8 cellular contexts compared by ENCODE assay signal in the genomic region with DNA sequence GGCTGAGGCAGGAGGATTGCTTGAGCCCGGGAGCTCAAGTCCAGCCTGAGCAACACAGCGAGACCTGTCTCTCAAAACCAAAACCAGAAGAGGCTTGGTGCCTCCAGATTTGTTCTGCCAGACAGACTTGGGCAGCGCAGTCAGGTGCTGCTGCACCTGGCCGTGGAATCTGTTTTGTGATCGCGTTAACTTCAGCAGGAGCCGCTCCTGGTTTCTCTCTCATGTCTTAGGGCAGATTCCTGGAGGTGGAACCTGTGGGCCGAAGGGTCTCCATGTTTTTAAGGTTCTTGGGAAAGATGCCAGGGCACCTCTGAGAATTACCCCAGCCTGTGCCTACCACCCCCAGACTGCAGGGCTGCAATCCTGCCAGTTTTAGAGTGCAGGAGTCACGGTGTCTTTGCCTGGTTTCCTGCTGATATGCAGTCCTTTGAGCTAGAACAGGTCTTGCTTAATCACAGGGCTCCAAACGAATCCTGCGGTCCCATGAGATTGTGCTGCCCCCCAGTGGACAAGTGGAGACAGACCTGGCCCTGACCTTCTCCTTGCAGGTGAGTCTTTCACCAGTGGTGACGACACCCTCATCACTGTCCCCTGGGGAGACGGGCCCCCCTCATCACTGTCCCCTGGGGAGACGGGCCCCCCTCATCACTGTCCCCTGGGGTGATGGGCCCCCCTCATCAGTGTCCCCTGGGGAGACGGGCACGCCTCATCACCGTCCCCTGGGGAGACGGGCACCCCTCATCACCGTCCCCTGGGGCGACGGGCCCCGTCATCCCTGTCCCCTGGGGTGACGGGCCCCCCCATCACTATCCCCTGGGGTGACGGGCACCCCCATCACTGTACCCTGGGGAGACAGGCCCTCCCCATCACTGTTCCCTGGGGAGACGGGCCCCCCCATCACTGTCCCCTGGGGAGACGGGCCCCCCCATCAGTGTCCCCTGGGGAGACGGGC. TPM values are rescaled to one million over a fixed set of nuclear protein-coding genes. Genes with fewer than 3 reads are reported as not detected.
DNase-seq lines count a peak whose midpoint lies in the region; ATAC-seq lines count a peak whose summit lies in the region.

No MANE protein-coding gene starts in this region.

- peak; percentile 81 for DNase-seq in EL
- DNase-seq in NCI-H460 (ENCODE audit: extremely low read depth, low read depth): peak; percentile 88
- peak; percentile 80 for DNase-seq in activated CD4-positive, alpha-beta T cell treated with anti-CD3 and anti-CD28 coated beads for 1 hour
- DNase-seq in cerebellar nuclear complex (lab: John Stamatoyannopoulos, UW): peak; percentile 34 to 75
- DNase-seq in kidney tubule cell (ENCODE audit: low spot score): peak; percentile 90
- DNase-seq in stimulated activated CD4-positive, alpha-beta T cell treated with anti-CD3 and anti-CD28 coated beads, Interleukin-2, amount 100 ng/mL, for 4 hours (ENCODE audit: low read depth): peak; percentile 78

- ATAC-seq in HG03175 (IDR thresholded peaks at IDR 0.05; ENCODE audit: unreplicated experiment) (peak; percentile 85), GM18517 (IDR thresholded peaks at IDR 0.05; ENCODE audit: unreplicated experiment) (no peak)

RNA-seq across cellular contexts. Expression of a gene that starts 37.6 kb away (rescaled TPM):
- total RNA-seq in NCI-H460 (2014; rRNA removed; shearing (Covaris generic)): 30.6 and 30.7 TPM in 2 replicates
- polyA plus RNA-seq in NCI-H460 (2014; cell fraction: nucleus; rRNA removed): 67.9 and 78.7 TPM in 2 replicates

RNA-seq across cellular contexts. Expression of a gene that starts 46.1 kb away (rescaled TPM):
- 0.49 and 0.50 TPM in 2 replicates for total RNA-seq in NCI-H460 (2014; rRNA removed; shearing (Covaris generic))
- 1.5 and 2.0 TPM in 2 replicates for polyA plus RNA-seq in NCI-H460 (2014; cell fraction: nucleus; rRNA removed)

RNA-seq across cellular contexts. Expression of a gene that starts 51.4 kb away (rescaled TPM):
- total RNA-seq in NCI-H460 (2014; rRNA removed; shearing (Covaris generic)): 16.0 and 17.1 TPM in 2 replicates
- 76.5 and 86.4 TPM in 2 replicates for polyA plus RNA-seq in NCI-H460 (2014; cell fraction: nucleus; rRNA removed)
